In genomic region chr13:110158201-110158600, GRCh38 we compare ENCODE assay signal across 20 cellular contexts.
DNase-seq lines count a peak whose midpoint lies in the region; ATAC-seq and TF ChIP-seq lines count a peak whose summit lies in the region.
"Had no signal": no experiment of that assay in that cellular context is flagged by ENCODE, and none has a peak within 500 bp of the region (broad histone marks: within the 10 kb centered on the region; RNA-seq: fewer than 3 reads in every experiment).

No MANE protein-coding gene starts in this region.

- H3K79me2 ChIP-seq in osteoblast (ENCODE audit: insufficient read depth, low read length): no peaks in the 10 kb centered on the region

- ATAC-seq in Right ventricle myocardium inferior (peak; percentile 33), heart right ventricle (peak in 7 of 8 donors; percentile 28 to 66 (median 48)), HG03025 (IDR thresholded peaks at IDR 0.05; ENCODE audit: low FRiP score, unreplicated experiment) (no peak)
- no peak for ATAC-seq in CD4-positive, alpha-beta T cell (ENCODE audit: poor library complexity)
- ATAC-seq: CD8-positive, alpha-beta T cell; GM12878 had no signal

- H3K27ac ChIP-seq in heart right ventricle (peak overlapping the region in 3 of 10 donors; percentile 4 to 21 (median 6)), osteoblast (ENCODE audit: low read depth, low read length) (no peak overlapping the region)
- no peak overlapping the region for H3K27ac ChIP-seq in CD4-positive, alpha-beta T cell (ENCODE audit: low read depth, low read length)
- H3K27ac ChIP-seq: SJSA1 had no signal

- WGBS in heart right ventricle, 2 donors: 44 to 49% methylated on average over 2 of the region's 2 CpGs

- H3K4me1 ChIP-seq in heart right ventricle (peaks cover 0 to 50% (median 13%) of the 10 kb centered on the region in 9 donors), osteoblast (ENCODE audit: insufficient read depth, low read length) (no peaks in the 10 kb centered on the region)
- H3K4me1 ChIP-seq: BE2C, SJSA1 had no signal

- CTCF ChIA-PET in CD4-positive, alpha-beta T cell (lab: Charles Lee): no interaction called here

- H3K36me3 Mint-ChIP-seq in CD4-positive, alpha-beta T cell (ENCODE audit: low read depth): no peaks in the 10 kb centered on the region
- H3K36me3 Mint-ChIP-seq: CD8-positive, alpha-beta T cell had no signal

- H3K27me3 Mint-ChIP-seq in CD4-positive, alpha-beta T cell: no peaks in the 10 kb centered on the region

- no peaks in the 10 kb centered on the region for H4K20me1 ChIP-seq in osteoblast (ENCODE audit: insufficient read depth, low read length)

- peaks cover 2% of the 10 kb centered on the region for H3K9me3 Mint-ChIP-seq in CD4-positive, alpha-beta T cell
- H3K9me3 Mint-ChIP-seq: CD8-positive, alpha-beta T cell; H9 had no signal

- H3K9me3 ChIP-seq in heart right ventricle: no peaks in the 10 kb centered on the region
- H3K9me3 ChIP-seq in osteoblast (ENCODE audit: low read depth, low read length): no peaks in the 10 kb centered on the region
- H3K9me3 ChIP-seq in CD4-positive, alpha-beta T cell (ENCODE audit: control insufficient read depth, low read length): no peaks in the 10 kb centered on the region
- H3K9me3 ChIP-seq: BE2C, SJSA1 had no signal

- no peaks in the 10 kb centered on the region for H3K27me3 ChIP-seq in heart right ventricle
- no peaks in the 10 kb centered on the region for H3K27me3 ChIP-seq in osteoblast (ENCODE audit: insufficient read depth, low read length)
- no peaks in the 10 kb centered on the region for H3K27me3 ChIP-seq in CD4-positive, alpha-beta T cell (ENCODE audit: control insufficient read depth, insufficient read depth, low read length)
- H3K27me3 ChIP-seq: SJSA1 had no signal

- TF ChIP-seq CTCF in heart right ventricle (IDR thresholded peaks at IDR 0.05) (no peak), osteoblast (IDR thresholded peaks at IDR 0.05; ENCODE audit: extremely low read depth, low read depth, low read length) (no peak)
- no peak for TF ChIP-seq CTCF in CD4-positive, alpha-beta T cell (IDR thresholded peaks at IDR 0.05)

- H3K36me3 ChIP-seq in heart right ventricle (peaks cover 3 to 100% (median 59%) of the 10 kb centered on the region in 9 donors), osteoblast (ENCODE audit: insufficient read depth, low read length) (peaks cover 88% of the 10 kb centered on the region)
- H3K36me3 ChIP-seq: BE2C had no signal

- H3K4me3 Mint-ChIP-seq in CD4-positive, alpha-beta T cell: no peak overlapping the region
- H3K4me3 Mint-ChIP-seq: CD8-positive, alpha-beta T cell; H9 had no signal

- H3K4me3 ChIP-seq in heart right ventricle: no peak overlapping the region
- no peak overlapping the region for H3K4me3 ChIP-seq in osteoblast (ENCODE audit: insufficient read depth, low read length)
- H3K4me3 ChIP-seq: GM12878, SJSA1 had no signal

- H3K27ac Mint-ChIP-seq in CD4-positive, alpha-beta T cell: no peak overlapping the region
- H3K27ac Mint-ChIP-seq: CD8-positive, alpha-beta T cell had no signal

- intact Hi-C loops in Right ventricle myocardium inferior (cut with DNase I) (no loop called here), cardiac septum (cut with DNase I) (no loop called here), heart right ventricle (cut with DNase I) (no loop called here)
- intact Hi-C loops in CD4-positive, alpha-beta T cell (cut with DNase I, micrococcal nuclease): no loop called here

- H2AFZ ChIP-seq in osteoblast (ENCODE audit: low read length): no peak overlapping the region

- DNase-seq in Right ventricle myocardium inferior (ENCODE audit: missing footprints) (no peak), cardiac septum (ENCODE audit: low spot score) (no peak), heart right ventricle (no peak), osteoblast (ENCODE audit: insufficient read length, low spot score, missing footprints) (peak; percentile 35), NCI-H2227 (lab: John Stamatoyannopoulos, UW; ENCODE audit: unreplicated experiment) (no peak), DMS53 (lab: John Stamatoyannopoulos, UW) (no peak)
- no peak for DNase-seq in CD4-positive, alpha-beta T cell
- DNase-seq: BE2C; Calu3; CD8-positive, alpha-beta T cell; EL; H9; IMR-90; NCI-H1417; NCI-H187 treated with DMSO at 0.1 percent for 48 hours; NCI-H345; NCI-H524 treated with DMSO at 0.1 percent for 48 hours had no signal

- peaks cover 9% of the 10 kb centered on the region for H3K4me1 Mint-ChIP-seq in CD4-positive, alpha-beta T cell (ENCODE audit: low read depth)

- no peak overlapping the region for H3K4me2 ChIP-seq in osteoblast (ENCODE audit: insufficient read depth, low read length)

- POLR2A ChIA-PET in CD4-positive, alpha-beta T cell (lab: Charles Lee): no interaction called here

Comparison
In these comparisons a context has a peak if more than half of its experiments do, and no peak if none do; other contexts are left out.
1. ATAC-seq: peak in Right ventricle myocardium inferior (single experiment) and heart right ventricle (7 of 8); none in HG03025 (single experiment) and CD4-positive, alpha-beta T cell (single experiment).